Comparison of ENCODE assay signal across 1 cellular context in the genomic region with DNA sequence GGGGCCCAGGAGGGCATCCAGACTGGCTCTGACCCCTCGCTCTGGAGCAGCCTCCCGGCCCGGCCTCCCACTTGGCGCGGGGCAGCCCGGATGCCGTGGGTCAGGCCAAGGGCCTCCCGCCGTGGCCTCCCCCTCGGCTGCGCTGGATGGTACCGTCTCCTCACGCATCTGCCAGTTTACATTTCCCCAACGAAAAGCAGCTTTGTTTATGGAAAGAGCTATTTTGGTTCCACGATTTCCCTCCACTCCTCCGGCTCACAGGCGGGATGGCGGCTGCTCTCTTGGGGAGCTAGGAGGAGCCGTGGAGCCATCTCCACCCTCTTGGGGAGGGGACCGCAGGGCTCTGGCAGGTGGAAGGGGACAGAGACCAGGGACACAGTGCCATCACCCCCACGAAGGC.
TF ChIP-seq lines count a peak whose summit lies in the region.

No MANE protein-coding gene starts in this region.

TF ChIP-seq in GM23338, 12 proteins besides CTCF, POLR2A, EP300 and RAD21 (continued from another document):
- TF ChIP-seq, protein P1, sequence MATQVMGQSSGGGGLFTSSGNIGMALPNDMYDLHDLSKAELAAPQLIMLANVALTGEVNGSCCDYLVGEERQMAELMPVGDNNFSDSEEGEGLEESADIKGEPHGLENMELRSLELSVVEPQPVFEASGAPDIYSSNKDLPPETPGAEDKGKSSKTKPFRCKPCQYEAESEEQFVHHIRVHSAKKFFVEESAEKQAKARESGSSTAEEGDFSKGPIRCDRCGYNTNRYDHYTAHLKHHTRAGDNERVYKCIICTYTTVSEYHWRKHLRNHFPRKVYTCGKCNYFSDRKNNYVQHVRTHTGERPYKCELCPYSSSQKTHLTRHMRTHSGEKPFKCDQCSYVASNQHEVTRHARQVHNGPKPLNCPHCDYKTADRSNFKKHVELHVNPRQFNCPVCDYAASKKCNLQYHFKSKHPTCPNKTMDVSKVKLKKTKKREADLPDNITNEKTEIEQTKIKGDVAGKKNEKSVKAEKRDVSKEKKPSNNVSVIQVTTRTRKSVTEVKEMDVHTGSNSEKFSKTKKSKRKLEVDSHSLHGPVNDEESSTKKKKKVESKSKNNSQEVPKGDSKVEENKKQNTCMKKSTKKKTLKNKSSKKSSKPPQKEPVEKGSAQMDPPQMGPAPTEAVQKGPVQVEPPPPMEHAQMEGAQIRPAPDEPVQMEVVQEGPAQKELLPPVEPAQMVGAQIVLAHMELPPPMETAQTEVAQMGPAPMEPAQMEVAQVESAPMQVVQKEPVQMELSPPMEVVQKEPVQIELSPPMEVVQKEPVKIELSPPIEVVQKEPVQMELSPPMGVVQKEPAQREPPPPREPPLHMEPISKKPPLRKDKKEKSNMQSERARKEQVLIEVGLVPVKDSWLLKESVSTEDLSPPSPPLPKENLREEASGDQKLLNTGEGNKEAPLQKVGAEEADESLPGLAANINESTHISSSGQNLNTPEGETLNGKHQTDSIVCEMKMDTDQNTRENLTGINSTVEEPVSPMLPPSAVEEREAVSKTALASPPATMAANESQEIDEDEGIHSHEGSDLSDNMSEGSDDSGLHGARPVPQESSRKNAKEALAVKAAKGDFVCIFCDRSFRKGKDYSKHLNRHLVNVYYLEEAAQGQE (IDR thresholded peaks at IDR 0.05; ENCODE audit: unreplicated experiment): no peak
